Comparison of ENCODE assay signal across 27 cellular contexts in the genomic region with DNA sequence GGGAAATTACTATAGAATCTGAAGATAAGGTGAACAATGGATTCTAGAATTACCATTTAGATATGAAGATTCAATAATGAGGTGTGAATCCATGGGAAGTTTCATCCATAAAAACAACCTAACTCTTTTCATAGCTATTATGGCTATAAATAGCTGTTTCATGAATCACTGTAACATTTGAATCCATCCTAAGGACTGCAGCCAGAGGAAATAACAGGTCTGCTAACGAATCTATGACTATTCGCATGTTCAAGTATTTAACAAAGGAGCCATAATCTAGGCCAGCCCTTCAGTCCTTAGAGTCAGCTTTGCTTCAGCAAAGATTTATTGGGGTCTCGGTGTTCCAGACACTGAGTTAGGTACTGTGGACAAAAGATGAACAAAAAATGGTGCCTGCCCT.
DNase-seq lines count a peak whose midpoint lies in the region; ATAC-seq and TF ChIP-seq lines count a peak whose summit lies in the region.
"Had no signal": no experiment of that assay in that cellular context is flagged by ENCODE, and none has a peak within 500 bp of the region (broad histone marks: within the 10 kb centered on the region; RNA-seq: fewer than 3 reads in every experiment).

No MANE protein-coding gene starts in this region.

- peak overlapping the region; percentile 53 for H3K27ac ChIP-seq in psoas muscle
- H3K27ac ChIP-seq in Peyer's patch, result no peak overlapping the region
- H3K27ac ChIP-seq: A549; BLaER1 treated with 17β-estradiol and CSF1 and Interleukin-3, amounts not matched to agents 10 nM and 100 nM; HL-60; RWPE1; SK-N-MC had no signal

- H3K4me3 ChIP-seq in psoas muscle (no peak overlapping the region), Peyer's patch (no peak overlapping the region)
- H3K4me3 ChIP-seq: A549; BLaER1 treated with 17β-estradiol and CSF1 and Interleukin-3, amounts not matched to agents 10 nM and 100 nM; GM12878; SK-N-MC had no signal

- ATAC-seq in left ventricle myocardium superior (peak; percentile 10), Right ventricle myocardium inferior (no peak), psoas muscle (peak; percentile 44 to 80 (median 64)), HG03139 (IDR thresholded peaks at IDR 0.05; ENCODE audit: unreplicated experiment) (no peak)
- ATAC-seq: A549, GM12878, HCT116 had no signal

- no peaks in the 10 kb centered on the region for H3K9me3 ChIP-seq in psoas muscle
- H3K9me3 ChIP-seq in Peyer's patch, result no peaks in the 10 kb centered on the region
- H3K9me3 ChIP-seq: A549 had no signal

- no peak for TF ChIP-seq POLR2A in Peyer's patch (IDR thresholded peaks at IDR 0.05)

- H3K27me3 ChIP-seq in psoas muscle (ENCODE audit: insufficient read depth in 3 of 3, low read length in 2 of 3) (no peaks in the 10 kb centered on the region), Peyer's patch (no peaks in the 10 kb centered on the region)
- H3K27me3 ChIP-seq: BLaER1 treated with 17β-estradiol and CSF1 and Interleukin-3, amounts not matched to agents 10 nM and 100 nM had no signal

- DNase-seq in left ventricle myocardium superior (no peak), Right ventricle myocardium inferior (ENCODE audit: missing footprints) (no peak), astrocyte of the hippocampus (ENCODE audit: low read depth, low spot score) (peak; percentile 16), psoas muscle (no peak), Peyer's patch (no peak)
- DNase-seq in activated CD4-positive, alpha-beta T cell treated with anti-CD3 and anti-CD28 coated beads, Interleukin-2, amount 50 U/mL, for 1 hour, result no peak
- DNase-seq: AML-193; CD4-positive, alpha-beta T cell; DMS53; Karpas-422; NCI-H1092 treated with DMSO at 0.1 percent for 48 hours; NCI-H1436; NCI-H187; NCI-H2081 treated with DMSO at 0.1 percent for 48 hours; NCI-H2171; NCI-H226; NCI-H510A; NCI-H69; SIG-M5 had no signal

- intact Hi-C loops in left ventricle myocardium superior (cut with micrococcal nuclease) (no loop called here), Right ventricle myocardium inferior (cut with DNase I) (no loop called here), psoas muscle (cut with DNase I) (loop anchor here in 1 of 2 donors (5.0 kb wide), 1 partner anchor 200 kb away; no protein-coding TSS in a partner anchor)

- WGBS in psoas muscle, 3 donors, result 49 to 61% (median 53%) methylated on average over 3 of the region's 3 CpGs

- TF ChIP-seq CTCF in psoas muscle (IDR thresholded peaks at IDR 0.05) (no peak), Peyer's patch (IDR thresholded peaks at IDR 0.05) (no peak)

- H3K4me1 ChIP-seq in psoas muscle (peaks cover 11% of the 10 kb centered on the region), Peyer's patch (peaks cover 0 to 6% (median 0%) of the 10 kb centered on the region in 4 donors)
- H3K4me1 ChIP-seq: A549 had no signal

- H3K36me3 ChIP-seq in psoas muscle (ENCODE audit: insufficient read depth in 1 of 2, low read depth in 1 of 2), result peaks cover 4 to 81% of the 10 kb centered on the region in 2 donors
- no peaks in the 10 kb centered on the region for H3K36me3 ChIP-seq in Peyer's patch
- H3K36me3 ChIP-seq: BLaER1 treated with 17β-estradiol and CSF1 and Interleukin-3, amounts not matched to agents 10 nM and 100 nM had no signal

Comparison
In these comparisons a context has a peak if more than half of its experiments do, and no peak if none do; other contexts are left out.
1. ATAC-seq: peak in left ventricle myocardium superior (single experiment) and psoas muscle (4 of 4); none in Right ventricle myocardium inferior (single experiment) and HG03139 (single experiment).